8 cellular contexts compared by ENCODE assay signal in the genomic region with DNA sequence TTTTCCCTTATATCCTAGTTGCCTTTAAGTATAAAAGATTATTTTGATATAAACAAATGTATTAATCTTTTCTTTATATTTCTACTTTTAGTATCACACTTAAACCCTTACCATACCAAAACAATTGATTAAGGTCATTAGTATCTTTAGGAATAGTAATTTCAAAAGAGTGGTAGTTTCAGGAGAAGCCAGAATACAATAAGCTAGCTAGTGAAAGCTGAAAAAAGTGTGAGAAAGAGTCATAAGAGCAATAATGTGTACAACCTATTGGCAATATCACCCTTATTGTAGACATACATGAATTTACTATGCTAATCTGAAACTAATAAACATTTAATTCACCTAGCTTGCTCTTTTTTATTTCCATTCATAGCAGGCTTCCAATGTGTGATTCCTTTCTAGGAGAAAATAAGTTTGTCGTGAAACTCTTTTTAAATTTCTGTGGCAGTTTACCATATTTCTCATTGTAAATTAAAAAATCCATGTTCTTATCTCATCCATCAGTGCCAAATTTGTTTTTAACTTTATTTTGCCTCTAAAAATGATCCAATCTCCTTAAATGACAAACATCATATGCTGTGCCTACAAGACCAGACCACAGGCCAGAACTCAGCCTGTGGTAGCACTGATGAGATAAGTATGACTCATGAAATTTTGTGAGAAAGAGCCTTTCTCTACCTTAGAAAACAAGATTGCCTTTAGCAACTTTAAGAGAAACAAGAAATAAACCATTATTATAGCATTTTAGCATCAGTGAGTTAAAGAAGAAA. TPM values are rescaled to one million over a fixed set of nuclear protein-coding genes. Genes with fewer than 3 reads are reported as not detected.
A peak's percentile ranks its signal among the peaks of the same experiment; 100 is the strongest.
DNase-seq lines count a peak whose midpoint lies in the region; ATAC-seq and TF ChIP-seq lines count a peak whose summit lies in the region.

No MANE protein-coding gene starts in this region.

- H3K4me1 ChIP-seq in PC-3 (ENCODE audit: insufficient read depth, low read length): peaks cover 14% of the 10 kb centered on the region
- no peaks in the 10 kb centered on the region for H3K4me1 ChIP-seq in Caco-2
- H3K4me1 ChIP-seq in suprapubic skin: peaks cover 4% of the 10 kb centered on the region

- no peak overlapping the region for H2AFZ ChIP-seq in PC-3 (ENCODE audit: low read length)

- intact Hi-C loops in PC-3 (cut with micrococcal nuclease) (no loop called here), Caco-2 (cut with micrococcal nuclease; ENCODE audit: unreplicated experiment) (no loop called here)

- DNase-seq in H4 (ENCODE audit: low spot score): peak; percentile 83
- peak; percentile 67 for DNase-seq in PC-3
- DNase-seq in foreskin melanocyte: peak; percentile 71
- no peak for DNase-seq in Caco-2
- no peak for DNase-seq in NCI-H1092 (lab: John Stamatoyannopoulos, UW)
- DNase-seq in suprapubic skin (ENCODE audit: low spot score in 2 of 2): no peak
- DNase-seq in NCI-H2029 treated with DMSO at 0.1 percent for 48 hours (lab: John Stamatoyannopoulos, UW): no peak

- H3F3A ChIP-seq in PC-3 (ENCODE audit: low read length, unreplicated experiment): no peaks in the 10 kb centered on the region

- CTCF ChIA-PET in PC-3 (lab: Charles Lee): interaction anchor here (0.7 to 0.9 kb wide), 2 partner anchors 8 to 114 kb away, joined by 3 read pairs; a partner anchor contains a TSS
- CTCF ChIA-PET in Caco-2 (lab: Charles Lee): no interaction called here

- H3K27ac Mint-ChIP-seq in Caco-2 (ENCODE audit: unreplicated experiment): no peak overlapping the region

- no peaks in the 10 kb centered on the region for H3K4me1 Mint-ChIP-seq in Caco-2 (ENCODE audit: low read depth, unreplicated experiment)

- TF ChIP-seq CTCF in PC-3 (conservative IDR thresholded peaks at IDR 0.05; ENCODE audit: low read depth, low read length) (no peak), Caco-2 (IDR thresholded peaks at IDR 0.05; ENCODE audit: insufficient read depth in 1 of 2, low read depth in 1 of 2, low read length in 1 of 2, severe bottlenecking in 1 of 2, unreplicated experiment in 1 of 2) (no peak), suprapubic skin (IDR thresholded peaks at IDR 0.05) (no peak)

- no peak overlapping the region for H3K9ac ChIP-seq in PC-3 (ENCODE audit: low read length)

- no TSS peak for BruUV-seq in PC-3 (replicated peaks; lab: Mats Ljungman, UMichigan)
- BruUV-seq in Caco-2 (replicated peaks; lab: Mats Ljungman, UMichigan): no TSS peak

- no peaks in the 10 kb centered on the region for H3K9me2 ChIP-seq in PC-3 (replicated peaks; ENCODE audit: low read length)

- H3K27me3 ChIP-seq in PC-3 (ENCODE audit: low read length) (no peaks in the 10 kb centered on the region), Caco-2 (replicated peaks; ENCODE audit: control insufficient read depth, insufficient read depth, low read length) (no peaks in the 10 kb centered on the region), suprapubic skin (no peaks in the 10 kb centered on the region)

- no peaks in the 10 kb centered on the region; the same call in 1 of the 2 replicates for H3K36me3 ChIP-seq in PC-3 (ENCODE audit: low read depth, low read length)
- no peaks in the 10 kb centered on the region for H3K36me3 ChIP-seq in Caco-2 (ENCODE audit: control insufficient read depth, insufficient read depth, low read length)
- H3K36me3 ChIP-seq in suprapubic skin: peaks cover 12% of the 10 kb centered on the region

- 2% methylated on average over 1 of the region's 1 CpG for WGBS in suprapubic skin

- H3K9me3 Mint-ChIP-seq in Caco-2 (ENCODE audit: unreplicated experiment): no peaks in the 10 kb centered on the region

- TF ChIP-seq POLR2A in suprapubic skin (IDR thresholded peaks at IDR 0.05): no peak

- no peaks in the 10 kb centered on the region for H3K9me3 ChIP-seq in PC-3 (ENCODE audit: low read length)
- no peaks in the 10 kb centered on the region for H3K9me3 ChIP-seq in Caco-2
- no peaks in the 10 kb centered on the region for H3K9me3 ChIP-seq in suprapubic skin

- H3K27me3 Mint-ChIP-seq in Caco-2 (ENCODE audit: insufficient read depth, unreplicated experiment): no peaks in the 10 kb centered on the region

- H4K20me1 ChIP-seq in PC-3 (ENCODE audit: low read length): no peaks in the 10 kb centered on the region

- H3K4me2 ChIP-seq in PC-3 (ENCODE audit: low read length): peak overlapping the region; percentile 26; the same call in 1 of the 2 replicates

- no peak for TF ChIP-seq EP300 in suprapubic skin (IDR thresholded peaks at IDR 0.05)

- no peak overlapping the region for H3K4me3 ChIP-seq in PC-3 (ENCODE audit: low read length)
- no peak overlapping the region for H3K4me3 ChIP-seq in Caco-2 (ENCODE audit: low read depth, low read length)
- no peak overlapping the region for H3K4me3 ChIP-seq in suprapubic skin

- H3K79me2 ChIP-seq in PC-3 (ENCODE audit: low read length): 0 out of 2 replicates have a peak, but pooled peaks cover 12% of the 10 kb centered on the region

- H3K27ac ChIP-seq in PC-3 (ENCODE audit: low read length): peak overlapping the region; percentile 14; the same call in 1 of the 2 replicates
- no peak overlapping the region for H3K27ac ChIP-seq in suprapubic skin

- H3K36me3 Mint-ChIP-seq in Caco-2 (ENCODE audit: insufficient read depth, unreplicated experiment): no peaks in the 10 kb centered on the region

- POLR2A ChIA-PET in PC-3 (lab: Charles Lee; ENCODE audit: unreplicated experiment) (interaction anchor here (0.6 kb wide), 1 partner anchor 820 kb away, joined by 17 read pairs; no protein-coding TSS in a partner anchor), Caco-2 (lab: Charles Lee) (no interaction called here)

- peak; percentile 70 for ATAC-seq in GM18498 (IDR thresholded peaks at IDR 0.05; ENCODE audit: unreplicated experiment)
- peak; percentile 94 for ATAC-seq in PC-3

- H3K4me3 Mint-ChIP-seq in Caco-2 (ENCODE audit: unreplicated experiment): no peak overlapping the region

RNA-seq across cellular contexts. Expression of a gene that starts 8.1 kb away (rescaled TPM):
- total RNA-seq in H4 (2014; rRNA removed; shearing (Covaris generic)): 3.5 and 4.5 TPM in 2 replicates
- 3.6 and 4.3 TPM in 2 replicates for total RNA-seq in PC-3 (2014; rRNA removed)
- total RNA-seq in Caco-2 (2022): 8.2 and 8.7 TPM in 2 replicates
- 10 to 100 TPM in 1 of 4 donors, 1 to 10 TPM in 3; 6.0 to 11.1 (median 6.7) TPM for total RNA-seq in suprapubic skin

RNA-seq across cellular contexts. Expression of a gene that starts 16.1 kb away (rescaled TPM):
- total RNA-seq in H4 (2014; rRNA removed; shearing (Covaris generic)): 22.2 and 23.8 TPM in 2 replicates
- total RNA-seq in PC-3 (2014; rRNA removed) (13.2 and 16.9 TPM in 2 replicates), Caco-2 (2022) (36.4 and 42.1 TPM in 2 replicates), suprapubic skin (10 to 100 TPM; 43.7 to 58.5 (median 51.7) TPM)

Comparison
In these comparisons a context has a peak if more than half of its experiments do, and no peak if none do; other contexts are left out.
1. DNase-seq: peak in H4 (single experiment), PC-3 (single experiment) and foreskin melanocyte (single experiment); none in Caco-2 (0 of 2), NCI-H1092 (single experiment), suprapubic skin (0 of 2) and NCI-H2029 treated with DMSO at 0.1 percent for 48 hours (single experiment).